In genomic region chr3:5058463-5058862, GRCh38 we compare ENCODE assay signal across 11 cellular contexts.
A peak's percentile ranks its signal among the peaks of the same experiment; 100 is the strongest.
DNase-seq lines count a peak whose midpoint lies in the region; ATAC-seq, FAIRE-seq and TF ChIP-seq lines count a peak whose summit lies in the region.
"Had no signal": no experiment of that assay in that cellular context is flagged by ENCODE, and none has a peak within 500 bp of the region (broad histone marks: within the 10 kb centered on the region; RNA-seq: fewer than 3 reads in every experiment).

No MANE protein-coding gene starts in this region.

- peaks cover 39% of the 10 kb centered on the region for H3K4me1 ChIP-seq in GM23248 (ENCODE audit: insufficient read depth)
- H3K4me1 ChIP-seq in astrocyte (ENCODE audit: insufficient read depth, low read length) = peaks cover 14% of the 10 kb centered on the region
- no peaks in the 10 kb centered on the region for H3K4me1 ChIP-seq in foreskin keratinocyte
- H3K4me1 ChIP-seq in smooth muscle cell (ENCODE audit: low read depth) = no peaks in the 10 kb centered on the region
- H3K4me1 ChIP-seq: right lobe of liver had no signal

- H3K9me3 ChIP-seq in GM23248 (ENCODE audit: low read depth) = no peaks in the 10 kb centered on the region
- no peaks in the 10 kb centered on the region for H3K9me3 ChIP-seq in astrocyte (ENCODE audit: insufficient read depth, low read depth, low read length)
- no peaks in the 10 kb centered on the region for H3K9me3 ChIP-seq in smooth muscle cell (replicated peaks; ENCODE audit: low read depth)
- H3K9me3 ChIP-seq: right lobe of liver had no signal

- H3K27me3 Mint-ChIP-seq in astrocyte (ENCODE audit: low read depth, unreplicated experiment) = peaks cover 8% of the 10 kb centered on the region

- H4K20me1 ChIP-seq in GM23248 (ENCODE audit: insufficient read depth) = no peaks in the 10 kb centered on the region
- H4K20me1 ChIP-seq in astrocyte (ENCODE audit: insufficient read depth, low read length) = no peaks in the 10 kb centered on the region
- no peaks in the 10 kb centered on the region for H4K20me1 ChIP-seq in smooth muscle cell (ENCODE audit: low read depth)

- no peaks in the 10 kb centered on the region for H3K9me2 ChIP-seq in GM23248 (ENCODE audit: insufficient read depth)

- H3K36me3 Mint-ChIP-seq in astrocyte (ENCODE audit: low read depth, unreplicated experiment) = no peaks in the 10 kb centered on the region

- H3K36me3 ChIP-seq in GM23248 (ENCODE audit: low read depth) = no peaks in the 10 kb centered on the region
- H3K36me3 ChIP-seq in astrocyte (ENCODE audit: insufficient read depth, low read length) = no peaks in the 10 kb centered on the region
- no peaks in the 10 kb centered on the region for H3K36me3 ChIP-seq in smooth muscle cell (ENCODE audit: low read depth)
- H3K36me3 ChIP-seq: right lobe of liver had no signal

- H3K27me3 ChIP-seq in GM23248 (replicated peaks; ENCODE audit: insufficient read depth) = no peaks in the 10 kb centered on the region
- H3K27me3 ChIP-seq in astrocyte (ENCODE audit: insufficient read depth, low read length) = no peaks in the 10 kb centered on the region
- H3K27me3 ChIP-seq in foreskin keratinocyte = peaks cover 4% of the 10 kb centered on the region
- H3K27me3 ChIP-seq in smooth muscle cell (ENCODE audit: low read depth) = no peaks in the 10 kb centered on the region
- H3K27me3 ChIP-seq: right lobe of liver had no signal

- TF ChIP-seq CTCF in astrocyte (IDR thresholded peaks at IDR 0.05; ENCODE audit: insufficient read depth, low read depth, low read length) = no peak
- no peak for TF ChIP-seq CTCF in foreskin keratinocyte (conservative IDR thresholded peaks at IDR 0.05)
- TF ChIP-seq CTCF in smooth muscle cell (IDR thresholded peaks at IDR 0.05; ENCODE audit: borderline replicate concordance, insufficient read depth, poor library complexity, severe bottlenecking) = no peak

- H3K79me2 ChIP-seq in GM23248 (ENCODE audit: insufficient read depth) (no peaks in the 10 kb centered on the region), astrocyte (ENCODE audit: insufficient read depth, low read length) (no peaks in the 10 kb centered on the region), smooth muscle cell (ENCODE audit: low read depth) (no peaks in the 10 kb centered on the region)

- H3F3A ChIP-seq in GM23248 (ENCODE audit: insufficient read depth) (peaks cover 10% of the 10 kb centered on the region), smooth muscle cell (ENCODE audit: low read depth) (peaks cover 12% of the 10 kb centered on the region)

- H3K27ac ChIP-seq in GM23248 = peak overlapping the region; percentile 92
- no peak overlapping the region for H3K27ac ChIP-seq in astrocyte (ENCODE audit: low read depth, low read length)
- no peak overlapping the region for H3K27ac ChIP-seq in foreskin keratinocyte
- peak overlapping the region; percentile 40 for H3K27ac ChIP-seq in smooth muscle cell (ENCODE audit: low read depth)
- H3K27ac ChIP-seq: right lobe of liver had no signal

- peaks cover 23% of the 10 kb centered on the region for H3K4me1 Mint-ChIP-seq in astrocyte (ENCODE audit: low read depth, unreplicated experiment)

- no peaks in the 10 kb centered on the region for H3K9me3 Mint-ChIP-seq in astrocyte (ENCODE audit: unreplicated experiment)

- DNase-seq in GM23248 (peak; percentile 89), astrocyte (ENCODE audit: low read depth) (peak; percentile 94), foreskin keratinocyte (peak; percentile 34 to 67), smooth muscle cell (lab: John Stamatoyannopoulos, UW; ENCODE audit: unreplicated experiment) (no peak), HEK293T (ENCODE audit: extremely low spot score) (no peak), KBM-7 (no peak)
- no peak for DNase-seq in stimulated activated CD4-positive, alpha-beta T cell treated with anti-CD3 and anti-CD28 coated beads, Interleukin-4, amount 100 ng/mL, for 24 hours
- DNase-seq: NCI-H1436 treated with DMSO at 0.1 percent for 48 hours, NCI-H774 had no signal

- POLR2A ChIA-PET in HEK293T (lab: Yijun Ruan, JAX) = interaction anchor here (0.7 to 1.2 kb wide), 3 partner anchors 77 to 347 kb away, joined by 3 to 6 read pairs (median 3); partner anchors contain the start of gene BHLHE40

- no peak overlapping the region for H3K4me3 Mint-ChIP-seq in astrocyte (ENCODE audit: unreplicated experiment)

- CTCF ChIA-PET in HEK293T (lab: Yijun Ruan, JAX) = interaction anchor here (0.6 to 3.5 kb wide), 8 partner anchors 76 to 566 kb away, joined by 3 to 19 read pairs (median 4); no protein-coding TSS in a partner anchor

- peak overlapping the region; percentile 39 for H3K4me2 ChIP-seq in GM23248 (ENCODE audit: unreplicated experiment)
- H3K4me2 ChIP-seq in astrocyte (ENCODE audit: low read length) = no peak overlapping the region
- no peak overlapping the region for H3K4me2 ChIP-seq in smooth muscle cell

- H3K9ac ChIP-seq in GM23248 = peak overlapping the region; percentile 78
- H3K9ac ChIP-seq in astrocyte (ENCODE audit: low read length) = no peak overlapping the region
- no peak overlapping the region for H3K9ac ChIP-seq in smooth muscle cell (ENCODE audit: low read depth)

- no peak for ATAC-seq in foreskin keratinocyte

- H3K4me3 ChIP-seq in GM23248 (no peak overlapping the region; the same call in 1 of the 2 replicates), astrocyte (ENCODE audit: insufficient read depth, low read depth, low read length) (no peak overlapping the region), smooth muscle cell (no peak overlapping the region)
- H3K4me3 ChIP-seq: GM12878, right lobe of liver had no signal

- in situ Hi-C loops in GM23248 (cut with MboI) (loop anchor here (5.0 to 25.0 kb wide), 2 partner anchors 346 to 721 kb away; no protein-coding TSS in a partner anchor), KBM-7 (cut with MboI; ENCODE audit: low pct_unique_long_range_greater_than_20kb, low sequenced_read_pairs) (loop anchor here (25.0 kb wide), 1 partner anchor 346 kb away; no protein-coding TSS in a partner anchor)

- FAIRE-seq in astrocyte (lab: Jason Lieb, UNC) = no peak

- H3K27ac Mint-ChIP-seq in astrocyte (ENCODE audit: unreplicated experiment) = peak overlapping the region; percentile 44

- H2AFZ ChIP-seq in GM23248 = no peak overlapping the region
- H2AFZ ChIP-seq in astrocyte (ENCODE audit: low read depth, low read length) = no peak overlapping the region
- no peak overlapping the region for H2AFZ ChIP-seq in smooth muscle cell (ENCODE audit: low read depth)

TF ChIP-seq in HEK293T, 16 proteins besides CTCF, POLR2A, EP300 and RAD21:
- TF ChIP-seq L3MBTL2 (conservative IDR thresholded peaks at IDR 0.05) (no peak), CTBP1 (IDR thresholded peaks at IDR 0.05; ENCODE audit: borderline replicate concordance) (no peak), BHLHE40 (IDR thresholded peaks at IDR 0.05; ENCODE audit: borderline replicate concordance) (no peak), FOXM1 (IDR thresholded peaks at IDR 0.05; ENCODE audit: borderline replicate concordance) (no peak), SUZ12 (IDR thresholded peaks at IDR 0.05) (no peak), HDGF (IDR thresholded peaks at IDR 0.05; ENCODE audit: borderline replicate concordance) (no peak), ZNF384 (IDR thresholded peaks at IDR 0.05) (no peak)
TF ChIP-seq in HEK293T: peak in this region for 0.

Comparison
In these comparisons a context has a peak if more than half of its experiments do, and no peak if none do; other contexts are left out.
1. DNase-seq: peak in GM23248 (single experiment), astrocyte (single experiment) and foreskin keratinocyte (2 of 2); none in smooth muscle cell (single experiment), HEK293T (single experiment), stimulated activated CD4-positive, alpha-beta T cell treated with anti-CD3 and anti-CD28 coated beads, Interleukin-4, amount 100 ng/mL, for 24 hours (single experiment) and KBM-7 (single experiment).
2. H3K27ac ChIP-seq: peak in GM23248 (single experiment) and smooth muscle cell (single experiment); none in astrocyte (single experiment) and foreskin keratinocyte (single experiment).